ENCODE assay signal across 22 cellular contexts in the genomic region with DNA sequence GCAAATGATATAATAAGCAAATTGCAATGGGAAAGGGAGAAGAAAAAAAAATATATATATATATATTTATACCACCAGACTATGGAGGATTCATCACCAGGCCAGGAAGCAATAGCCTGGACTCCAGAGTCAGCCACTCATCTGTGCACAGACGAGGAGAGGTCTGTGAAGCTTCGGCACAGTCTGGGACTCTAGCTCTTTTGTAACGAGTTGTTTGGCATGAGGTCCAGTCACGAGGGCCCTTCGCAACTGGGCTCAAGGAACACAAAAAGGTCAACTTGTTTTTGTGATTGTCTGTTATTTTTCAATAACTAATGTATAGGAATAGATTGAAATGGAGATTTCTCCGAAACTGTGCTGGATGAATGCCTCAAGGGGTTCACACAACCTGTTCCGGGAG. TPM values are rescaled to one million over a fixed set of nuclear protein-coding genes. Genes with fewer than 3 reads are reported as not detected.
A peak's percentile ranks its signal among the peaks of the same experiment; 100 is the strongest.
DNase-seq lines count a peak whose midpoint lies in the region; ATAC-seq and TF ChIP-seq lines count a peak whose summit lies in the region.
"Had no signal": no experiment of that assay in that cellular context is flagged by ENCODE, and none has a peak within 500 bp of the region (broad histone marks: within the 10 kb centered on the region; RNA-seq: fewer than 3 reads in every experiment).

No MANE protein-coding gene starts in this region.

- DNase-seq in GM23338 (ENCODE audit: low spot score) (no peak), WTC11 (ENCODE audit: low spot score) (no peak), endodermal cell (peak; percentile 23), germinal center (ENCODE audit: low spot score) (no peak), putamen (ENCODE audit: low spot score) (no peak)
- DNase-seq: 8988T; ACHN; AML-193; BE2C; CD4-positive, alpha-beta T cell; CD8-positive, alpha-beta memory T cell; DMS 273 treated with DMSO at 0.1 percent for 48 hours; DMS79; EL; GF-D8; GOT3; H7 had no signal

- H3K4me2 ChIP-seq in GM23338: no peak overlapping the region
- H3K4me2 ChIP-seq: A549; BLaER1 treated with 17β-estradiol and CSF1 and Interleukin-3, amounts not matched to agents 10 nM and 100 nM had no signal

- peaks cover 25% of the 10 kb centered on the region for H3K4me1 ChIP-seq in GM23338 (ENCODE audit: insufficient read depth)
- H3K4me1 ChIP-seq in endodermal cell (ENCODE audit: control insufficient read depth, insufficient read depth, low read length): no peaks in the 10 kb centered on the region

- H3K9me3 ChIP-seq in endodermal cell (ENCODE audit: control insufficient read depth, low read length): no peaks in the 10 kb centered on the region
- H3K9me3 ChIP-seq: A549, BE2C had no signal

- H3K9ac ChIP-seq in endodermal cell (ENCODE audit: extremely low read depth, low read length, poor library complexity, severe bottlenecking): no peak overlapping the region
- H3K9ac ChIP-seq: BLaER1 treated with 17β-estradiol and CSF1 and Interleukin-3, amounts not matched to agents 10 nM and 100 nM had no signal

- H3K27me3 Mint-ChIP-seq in GM23338 (ENCODE audit: insufficient read depth, low read depth, poor library complexity): peaks cover 7% of the 10 kb centered on the region
- no peaks in the 10 kb centered on the region; the same call in 1 of the 2 replicates for H3K27me3 Mint-ChIP-seq in WTC11 (ENCODE audit: low read depth)
- no peaks in the 10 kb centered on the region for H3K27me3 Mint-ChIP-seq in endodermal cell (ENCODE audit: insufficient read depth)
- peaks cover 10% of the 10 kb centered on the region for H3K27me3 Mint-ChIP-seq in activated T-helper 17 cell treated with anti-CD3 and anti-CD28 coated beads, Interleukin-2, amount 50 U/mL, for 72 hours
- H3K27me3 Mint-ChIP-seq: CD4-positive, alpha-beta T cell had no signal

- no peak overlapping the region for H2AFZ ChIP-seq in GM23338

- TF ChIP-seq CTCF in GM23338 (conservative IDR thresholded peaks at IDR 0.05; ENCODE audit: low read depth in 2 of 2): no peak
- no peak for TF ChIP-seq CTCF in WTC11 (IDR thresholded peaks at IDR 0.05)
- no peak for TF ChIP-seq CTCF in endodermal cell (conservative IDR thresholded peaks at IDR 0.05)

- CTCF ChIA-PET in WTC11 (lab: Charles Lee): interaction anchor here (2.4 to 9.0 kb wide), 6 partner anchors 13 to 188 kb away, joined by 10 to 240 read pairs (median 35); no protein-coding TSS in a partner anchor

- 83 to 91% methylated on average over 1 to 7 of the region's 7 CpGs for WGBS in endodermal cell (ENCODE audit: insufficient coverage in 1 of 2, insufficient read length in 1 of 2), 2 experiments

- POLR2A ChIA-PET in WTC11 (lab: Charles Lee): no interaction called here

- no peaks in the 10 kb centered on the region for H4K20me1 ChIP-seq in GM23338 (replicated peaks; ENCODE audit: insufficient read depth)
- H4K20me1 ChIP-seq: BLaER1 treated with 17β-estradiol and CSF1 and Interleukin-3, amounts not matched to agents 10 nM and 100 nM had no signal

- H3K4me3 Mint-ChIP-seq in GM23338 (no peak overlapping the region; the same call in 2 of the 3 replicates), WTC11 (no peak overlapping the region), endodermal cell (no peak overlapping the region)
- no peak overlapping the region for H3K4me3 Mint-ChIP-seq in activated T-helper 17 cell treated with anti-CD3 and anti-CD28 coated beads, Interleukin-2, amount 50 U/mL, for 72 hours
- H3K4me3 Mint-ChIP-seq: CD14-positive monocyte; CD4-positive, alpha-beta T cell; CD8-positive, alpha-beta memory T cell had no signal

- H3K27ac ChIP-seq in GM23338 (ENCODE audit: low read depth): peak overlapping the region; percentile 80
- no peak overlapping the region for H3K27ac ChIP-seq in endodermal cell (ENCODE audit: low read depth, low read length)
- H3K27ac ChIP-seq: A549; BLaER1 treated with 17β-estradiol and CSF1 and Interleukin-3, amounts not matched to agents 10 nM and 100 nM had no signal

- peaks cover 23% of the 10 kb centered on the region for H3K79me2 ChIP-seq in GM23338 (replicated peaks; ENCODE audit: insufficient read depth)

- peaks cover 13% of the 10 kb centered on the region for H3K36me3 Mint-ChIP-seq in GM23338 (ENCODE audit: low read depth)
- peaks cover 10% of the 10 kb centered on the region for H3K36me3 Mint-ChIP-seq in WTC11
- no peaks in the 10 kb centered on the region for H3K36me3 Mint-ChIP-seq in endodermal cell (ENCODE audit: low read depth)
- no peaks in the 10 kb centered on the region for H3K36me3 Mint-ChIP-seq in activated T-helper 17 cell treated with anti-CD3 and anti-CD28 coated beads, Interleukin-2, amount 50 U/mL, for 72 hours (ENCODE audit: low read depth)
- H3K36me3 Mint-ChIP-seq: CD14-positive monocyte; CD8-positive, alpha-beta memory T cell had no signal

- ATAC-seq in GM23338 (no peak), WTC11 (no peak)
- no peak for ATAC-seq in activated T-helper 17 cell treated with anti-CD3 and anti-CD28 coated beads, Interleukin-2, amount 50 U/mL, for 72 hours (replicated peaks)
- ATAC-seq: A549, HCT116 had no signal

- no peak overlapping the region for H3K27ac Mint-ChIP-seq in GM23338
- 0 out of 2 replicates have a peak overlapping the region, but pooled peaks have one; percentile 9 for H3K27ac Mint-ChIP-seq in WTC11
- H3K27ac Mint-ChIP-seq in endodermal cell: no peak overlapping the region
- H3K27ac Mint-ChIP-seq in activated T-helper 17 cell treated with anti-CD3 and anti-CD28 coated beads, Interleukin-2, amount 50 U/mL, for 72 hours: no peak overlapping the region
- H3K27ac Mint-ChIP-seq: CD14-positive monocyte; CD4-positive, alpha-beta T cell; CD8-positive, alpha-beta memory T cell had no signal

- H3K9me2 ChIP-seq in GM23338 (ENCODE audit: insufficient read depth): no peaks in the 10 kb centered on the region

- H3K4me1 Mint-ChIP-seq in GM23338 (peaks cover 54% of the 10 kb centered on the region), WTC11 (peaks cover 72% of the 10 kb centered on the region), endodermal cell (peaks cover 28% of the 10 kb centered on the region)
- no peaks in the 10 kb centered on the region for H3K4me1 Mint-ChIP-seq in activated T-helper 17 cell treated with anti-CD3 and anti-CD28 coated beads, Interleukin-2, amount 50 U/mL, for 72 hours
- H3K4me1 Mint-ChIP-seq: CD8-positive, alpha-beta memory T cell had no signal

- H3K27me3 ChIP-seq in GM23338 (ENCODE audit: insufficient read depth) (no peaks in the 10 kb centered on the region), endodermal cell (ENCODE audit: control insufficient read depth, insufficient read depth, low read length, poor library complexity, severe bottlenecking) (no peaks in the 10 kb centered on the region)
- H3K27me3 ChIP-seq: BE2C; BLaER1 treated with 17β-estradiol and CSF1 and Interleukin-3, amounts not matched to agents 10 nM and 100 nM had no signal

- no peak overlapping the region for H3K4me3 ChIP-seq in GM23338
- H3K4me3 ChIP-seq in endodermal cell (ENCODE audit: low read length): no peak overlapping the region
- H3K4me3 ChIP-seq: A549; BLaER1 treated with 17β-estradiol and CSF1 and Interleukin-3, amounts not matched to agents 10 nM and 100 nM had no signal

- H3K36me3 ChIP-seq in GM23338 (ENCODE audit: insufficient read depth): peaks cover 6% of the 10 kb centered on the region; the same call in 1 of the 2 replicates
- H3K36me3 ChIP-seq in endodermal cell (ENCODE audit: control insufficient read depth, insufficient read depth, low read length): no peaks in the 10 kb centered on the region
- H3K36me3 ChIP-seq: BE2C; BLaER1 treated with 17β-estradiol and CSF1 and Interleukin-3, amounts not matched to agents 10 nM and 100 nM had no signal

- H3K9me3 Mint-ChIP-seq in GM23338: peaks cover 10% of the 10 kb centered on the region; the same call in 2 of the 3 replicates
- H3K9me3 Mint-ChIP-seq in WTC11: peaks cover 10% of the 10 kb centered on the region
- peaks cover 3% of the 10 kb centered on the region for H3K9me3 Mint-ChIP-seq in endodermal cell
- no peaks in the 10 kb centered on the region for H3K9me3 Mint-ChIP-seq in activated T-helper 17 cell treated with anti-CD3 and anti-CD28 coated beads, Interleukin-2, amount 50 U/mL, for 72 hours
- H3K9me3 Mint-ChIP-seq: CD4-positive, alpha-beta T cell; CD8-positive, alpha-beta memory T cell had no signal

- H3F3A ChIP-seq in GM23338 (replicated peaks; ENCODE audit: low read depth): no peaks in the 10 kb centered on the region

TF ChIP-seq in GM23338, 12 proteins besides CTCF, POLR2A, EP300 and RAD21 (continues in another document):
- TF ChIP-seq ZNF114 (CRISPR knock-in tag; IDR thresholded peaks at IDR 0.05): no peak
- TF ChIP-seq EZH2phosphoT487 (IDR thresholded peaks at IDR 0.05; ENCODE audit: unreplicated experiment): no peak
- no peak for TF ChIP-seq ETS1 (IDR thresholded peaks at IDR 0.05)
- TF ChIP-seq JUNB (IDR thresholded peaks at IDR 0.05; ENCODE audit: unreplicated experiment): no peak

TF ChIP-seq in WTC11, 78 proteins besides CTCF, POLR2A, EP300 and RAD21 (continues in another document):
- TF ChIP-seq, protein P1, sequence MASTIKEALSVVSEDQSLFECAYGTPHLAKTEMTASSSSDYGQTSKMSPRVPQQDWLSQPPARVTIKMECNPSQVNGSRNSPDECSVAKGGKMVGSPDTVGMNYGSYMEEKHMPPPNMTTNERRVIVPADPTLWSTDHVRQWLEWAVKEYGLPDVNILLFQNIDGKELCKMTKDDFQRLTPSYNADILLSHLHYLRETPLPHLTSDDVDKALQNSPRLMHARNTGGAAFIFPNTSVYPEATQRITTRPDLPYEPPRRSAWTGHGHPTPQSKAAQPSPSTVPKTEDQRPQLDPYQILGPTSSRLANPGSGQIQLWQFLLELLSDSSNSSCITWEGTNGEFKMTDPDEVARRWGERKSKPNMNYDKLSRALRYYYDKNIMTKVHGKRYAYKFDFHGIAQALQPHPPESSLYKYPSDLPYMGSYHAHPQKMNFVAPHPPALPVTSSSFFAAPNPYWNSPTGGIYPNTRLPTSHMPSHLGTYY (CRISPR knock-in tag; IDR thresholded peaks at IDR 0.05): no peak
- TF ChIP-seq ZBTB21 (CRISPR knock-in tag; IDR thresholded peaks at IDR 0.05; ENCODE audit: borderline replicate concordance): no peak
- no peak for TF ChIP-seq CBFB (CRISPR knock-in tag; IDR thresholded peaks at IDR 0.05; ENCODE audit: low read depth)

RNA-seq across cellular contexts. Expression of gene FGF1, which starts 14.7 kb away (rescaled TPM):
- 0.12 and 0.21 TPM in 2 replicates for total RNA-seq in GM23338 (2014; rRNA removed; shearing (Covaris generic))
- polyA plus RNA-seq in GM23338 (2016; fragmentation: Nextera tagmentation; extraction: Ambion mirVana): 0.34 TPM in 1 of 2 replicates, not detected in the other
- total RNA-seq in WTC11 (2021) (0.21 to 0.55 TPM in 2 of 3 replicates, not detected in the other), endodermal cell (under 1 TPM in 1 of 2 donors, not detected in 1; 0.77 TPM)
- 0.28 TPM for polyA plus RNA-seq in endodermal cell (2013, experiment 1 of 2)
- 0.54 TPM for polyA plus RNA-seq in endodermal cell (2013, experiment 2 of 2)
- total RNA-seq in activated T-helper 17 cell treated with anti-CD3 and anti-CD28 coated beads, Interleukin-2, amount 50 U/mL, for 72 hours: not detected
- total RNA-seq: CD4-positive, alpha-beta T cell; CD8-positive, alpha-beta memory T cell had no signal
- polyA plus RNA-seq: CD14-positive monocyte; CD8-positive, alpha-beta memory T cell had no signal
